12 cellular contexts compared by ENCODE assay signal in genomic region chr16:70689970-70690905, GRCh38. TPM values are rescaled to one million over a fixed set of nuclear protein-coding genes. Genes with fewer than 3 reads are reported as not detected.
DNase-seq lines count a peak whose midpoint lies in the region; ATAC-seq and TF ChIP-seq lines count a peak whose summit lies in the region.
"Had no signal": no experiment of that assay in that cellular context is flagged by ENCODE, and none has a peak within 500 bp of the region (broad histone marks: within the 10 kb centered on the region; RNA-seq: fewer than 3 reads in every experiment).

No MANE protein-coding gene starts in this region.

- H3K79me2 ChIP-seq in SK-N-SH (ENCODE audit: insufficient read depth): peaks cover 3% of the 10 kb centered on the region

- POLR2A ChIA-PET in SK-N-SH (lab: Yijun Ruan, JAX): interaction anchor here (0.5 kb wide), 1 partner anchor 48 kb away, joined by 3 read pairs; no protein-coding TSS in a partner anchor

- no peaks in the 10 kb centered on the region for H3K36me3 Mint-ChIP-seq in activated T-cell treated with anti-CD3 and anti-CD28 coated beads, Interleukin-2, amount 50 U/mL, for 72 hours (ENCODE audit: insufficient read depth in 2 of 2)

- no peak overlapping the region for H3K4ac ChIP-seq in neuronal stem cell (ENCODE audit: low read length)

- TF ChIP-seq CTCF in SK-N-SH (IDR thresholded peaks at IDR 0.05) (no peak), gastroesophageal sphincter (IDR thresholded peaks at IDR 0.05) (no peak), upper lobe of right lung (IDR thresholded peaks at IDR 0.05) (no peak)

- H2BK5ac ChIP-seq in neuronal stem cell (ENCODE audit: low read length): no peak overlapping the region

- H3K9me3 ChIP-seq in SK-N-SH (no peaks in the 10 kb centered on the region), gastroesophageal sphincter (no peaks in the 10 kb centered on the region), neuronal stem cell (replicated peaks in 1 of 2; ENCODE audit: control insufficient read depth in 2 of 2, insufficient read depth in 1 of 2, low read depth in 1 of 2, low read length in 2 of 2) (peaks cover 0 to 2% of the 10 kb centered on the region in 2 donors), upper lobe of right lung (no peaks in the 10 kb centered on the region)

- H3K23ac ChIP-seq in neuronal stem cell (ENCODE audit: low read depth, low read length, poor library complexity): peak overlapping the region; percentile 62

- no peak overlapping the region for H3K27ac Mint-ChIP-seq in activated T-cell treated with anti-CD3 and anti-CD28 coated beads, Interleukin-2, amount 50 U/mL, for 72 hours
- H3K27ac Mint-ChIP-seq: activated T-cell treated with anti-CD3 and anti-CD28 coated beads, Interleukin-2, amount 50 U/mL, for 24 hours had no signal

- H3K9me3 Mint-ChIP-seq in activated T-cell treated with anti-CD3 and anti-CD28 coated beads, Interleukin-2, amount 50 U/mL, for 72 hours: no peaks in the 10 kb centered on the region
- H3K9me3 Mint-ChIP-seq: activated T-cell treated with anti-CD3 and anti-CD28 coated beads, Interleukin-2, amount 50 U/mL, for 24 hours had no signal

- ATAC-seq in SK-N-SH treated with all-trans-retinoic acid at 6 μM for 48 hours (no peak), gastroesophageal sphincter (no peak), upper lobe of right lung (no peak), GM19328 (IDR thresholded peaks at IDR 0.05; ENCODE audit: unreplicated experiment) (no peak)
- no peak for ATAC-seq in activated T-cell treated with anti-CD3 and anti-CD28 coated beads, Interleukin-2, amount 50 U/mL, for 72 hours (replicated peaks in 1 of 2)

- H3F3A ChIP-seq in SK-N-SH (replicated peaks; ENCODE audit: insufficient read depth): peaks cover 8% of the 10 kb centered on the region

- intact Hi-C loops in upper lobe of right lung (cut with DNase I): no loop called here

- H3K4me3 ChIP-seq in SK-N-SH (ENCODE audit: low read depth in 2 of 2, low read length in 1 of 2) (no peak overlapping the region), gastroesophageal sphincter (no peak overlapping the region), neuronal stem cell (ENCODE audit: low read length in 2 of 2) (no peak overlapping the region), upper lobe of right lung (no peak overlapping the region)

- TF ChIP-seq POLR2A in gastroesophageal sphincter (IDR thresholded peaks at IDR 0.05): no peak

- H4K20me1 ChIP-seq in SK-N-SH (ENCODE audit: insufficient read depth): no peaks in the 10 kb centered on the region

- TF ChIP-seq EP300 in SK-N-SH (IDR thresholded peaks at IDR 0.05; ENCODE audit: borderline replicate concordance in 1 of 2, low read depth in 1 of 2, low read length in 1 of 2): no peak
- TF ChIP-seq EP300 in gastroesophageal sphincter (IDR thresholded peaks at IDR 0.05): no peak

- H3K4me1 ChIP-seq in SK-N-SH (ENCODE audit: control insufficient read depth in 1 of 2, insufficient read depth in 2 of 2, low read depth in 1 of 2, low read length in 1 of 2): peaks cover 64 to 91% of the 10 kb centered on the region in 2 experiments
- peaks cover 16 to 93% (median 88%) of the 10 kb centered on the region in 3 donors for H3K4me1 ChIP-seq in gastroesophageal sphincter
- H3K4me1 ChIP-seq in neuronal stem cell (ENCODE audit: control insufficient read depth in 2 of 2, insufficient read depth in 1 of 2, low read depth in 1 of 2, low read length in 2 of 2): peaks cover 56 to 61% of the 10 kb centered on the region in 2 donors
- H3K4me1 ChIP-seq in upper lobe of right lung: peaks cover 88% of the 10 kb centered on the region

- peak overlapping the region; percentile 88 to 98; a peak in 3 of 4 replicates for H3K27ac ChIP-seq in SK-N-SH (ENCODE audit: low read depth in 2 of 2, low read length in 1 of 2)
- H3K27ac ChIP-seq in gastroesophageal sphincter: peak overlapping the region; percentile 95 to 98 (median 97)
- no peak overlapping the region for H3K27ac ChIP-seq in neuronal stem cell (replicated peaks; ENCODE audit: low read length)
- peak overlapping the region; percentile 89 for H3K27ac ChIP-seq in upper lobe of right lung

- TF ChIP-seq RAD21 in SK-N-SH (IDR thresholded peaks at IDR 0.05; ENCODE audit: low read length): no peak

- no peak overlapping the region for H3K14ac ChIP-seq in neuronal stem cell (ENCODE audit: low read length)

- H3K4me2 ChIP-seq in SK-N-SH (peak overlapping the region; percentile 74; the same call in 1 of the 2 replicates), neuronal stem cell (ENCODE audit: insufficient read depth, low read length, poor library complexity, severe bottlenecking) (no peak overlapping the region)

- H3K79me1 ChIP-seq in neuronal stem cell (ENCODE audit: low read depth, low read length): peaks cover 7% of the 10 kb centered on the region

- no peak overlapping the region for H3K9ac ChIP-seq in SK-N-SH
- no peak overlapping the region for H3K9ac ChIP-seq in neuronal stem cell (ENCODE audit: low read depth, low read length, poor library complexity)

- H3K4me1 Mint-ChIP-seq in activated T-cell treated with anti-CD3 and anti-CD28 coated beads, Interleukin-2, amount 50 U/mL, for 72 hours (ENCODE audit: low read depth): no peaks in the 10 kb centered on the region

- no peak overlapping the region for H4K8ac ChIP-seq in neuronal stem cell (ENCODE audit: low read depth, low read length)

- DNase-seq in SK-N-SH (no peak), neuronal stem cell (ENCODE audit: low spot score) (no peak), upper lobe of right lung (no peak), NCI-H2227 treated with DMSO at 0.1 percent for 48 hours (lab: John Stamatoyannopoulos, UW) (no peak)
- DNase-seq in activated T-cell treated with anti-CD3 and anti-CD28 coated beads, Interleukin-2, amount 50 U/mL, for 72 hours: no peak
- DNase-seq: activated T-cell treated with anti-CD3 and anti-CD28 coated beads, Interleukin-2, amount 50 U/mL, for 24 hours; H7; NCI-H187 treated with DMSO at 0.1 percent for 48 hours; retina had no signal

- no peak overlapping the region for H3K4me3 Mint-ChIP-seq in activated T-cell treated with anti-CD3 and anti-CD28 coated beads, Interleukin-2, amount 50 U/mL, for 72 hours
- H3K4me3 Mint-ChIP-seq: activated T-cell treated with anti-CD3 and anti-CD28 coated beads, Interleukin-2, amount 50 U/mL, for 24 hours had no signal

- WGBS in SK-N-SH (ENCODE audit: low lambda C conversion rate): 76% methylated on average over 4 of the region's 16 CpGs
- 47 to 90% methylated on average over 2 to 3 of the region's 16 CpGs for WGBS in gastroesophageal sphincter (ENCODE audit: low coverage in 1 of 2), 2 donors
- no CpG with 5 or more reads among the region's 16 CpGs for WGBS in neuronal stem cell (ENCODE audit: extremely low coverage in 2 of 2, insufficient read length in 2 of 2, insufficient replicate concordance in 1 of 2), 2 donors

- H3K27me3 ChIP-seq in SK-N-SH (ENCODE audit: insufficient read depth) (no peaks in the 10 kb centered on the region), gastroesophageal sphincter (no peaks in the 10 kb centered on the region), neuronal stem cell (ENCODE audit: control insufficient read depth in 3 of 3, insufficient read depth in 3 of 3, low read depth in 1 of 3, low read length in 3 of 3) (no peaks in the 10 kb centered on the region), upper lobe of right lung (no peaks in the 10 kb centered on the region)

- H2AK5ac ChIP-seq in neuronal stem cell (ENCODE audit: low read depth, low read length): peak overlapping the region; percentile 36

- no peaks in the 10 kb centered on the region for H3K36me3 ChIP-seq in SK-N-SH (replicated peaks in 1 of 2; ENCODE audit: control insufficient read depth in 1 of 2, insufficient read depth in 2 of 2, low read length in 1 of 2)
- H3K36me3 ChIP-seq in gastroesophageal sphincter: no peaks in the 10 kb centered on the region
- H3K36me3 ChIP-seq in neuronal stem cell (replicated peaks in 1 of 2; ENCODE audit: control insufficient read depth in 2 of 2, insufficient read depth in 2 of 2, low read length in 2 of 2): peaks cover 0 to 3% of the 10 kb centered on the region in 2 donors
- no peaks in the 10 kb centered on the region for H3K36me3 ChIP-seq in upper lobe of right lung

- CTCF ChIA-PET in SK-N-SH (lab: Yijun Ruan, JAX): interaction anchor here (0.6 to 4.9 kb wide), 9 partner anchors 10 to 197 kb away, joined by 3 to 24 read pairs (median 7); no protein-coding TSS in a partner anchor

- no peak overlapping the region for H2BK12ac ChIP-seq in neuronal stem cell (ENCODE audit: low read length)

- H3K9me2 ChIP-seq in SK-N-SH: no peaks in the 10 kb centered on the region

- H2BK120ac ChIP-seq in neuronal stem cell (ENCODE audit: low read depth, low read length): no peak overlapping the region

- peak overlapping the region; percentile 33 for H3K18ac ChIP-seq in neuronal stem cell (ENCODE audit: low read length)

- no peaks in the 10 kb centered on the region for H3K27me3 Mint-ChIP-seq in activated T-cell treated with anti-CD3 and anti-CD28 coated beads, Interleukin-2, amount 50 U/mL, for 72 hours (ENCODE audit: low read depth)

- H2AFZ ChIP-seq in SK-N-SH (ENCODE audit: low read depth) (no peak overlapping the region), neuronal stem cell (ENCODE audit: low read length) (no peak overlapping the region)

- peak overlapping the region; percentile 68 for H2BK15ac ChIP-seq in neuronal stem cell (ENCODE audit: low read length)

- H4K91ac ChIP-seq in neuronal stem cell (ENCODE audit: low read depth, low read length, poor library complexity): no peak overlapping the region

TF ChIP-seq in SK-N-SH, 30 proteins besides CTCF, POLR2A, EP300 and RAD21 (continues in another document):
- TF ChIP-seq RXRA (IDR thresholded peaks at IDR 0.05; ENCODE audit: borderline replicate concordance, low read depth): no peak
- no peak for TF ChIP-seq FOSL2 (IDR thresholded peaks at IDR 0.05; ENCODE audit: borderline replicate concordance, low read depth)

TF ChIP-seq in SK-N-SH treated with all-trans-retinoic acid at 6 μM for 48 hours, 23 proteins besides CTCF, POLR2A, EP300 and RAD21 (continues in another document):
- TF ChIP-seq ZFP3 (CRISPR knock-in tag; IDR thresholded peaks at IDR 0.05) (no peak), ZNF70 (CRISPR knock-in tag; IDR thresholded peaks at IDR 0.05) (no peak)

RNA-seq across cellular contexts. Expression of gene MTSS2, which starts 4.4 kb away (rescaled TPM):
- polyA plus RNA-seq in SK-N-SH (2012; rRNA removed): 41.3 and 54.1 TPM in 2 replicates
- polyA plus RNA-seq in SK-N-SH (2012; cell fraction: cytosol; rRNA removed): 25.3 and 37.7 TPM in 2 replicates
- 114 and 150 TPM in 2 replicates for polyA plus RNA-seq in SK-N-SH (2012; cell fraction: nucleus; rRNA removed)
- total RNA-seq in gastroesophageal sphincter: 100 to 1,000 TPM in 1 of 4 donors, 10 to 100 TPM in 3; 70.9 to 234 (median 85.9) TPM
- polyA plus RNA-seq in neuronal stem cell (2013, experiment 1 of 2): 45.9 TPM
- 48.5 TPM for polyA plus RNA-seq in neuronal stem cell (2013, experiment 2 of 2)
- total RNA-seq in upper lobe of right lung: 81.3 TPM
- 1 to 10 TPM; 5.5 to 8.5 TPM for total RNA-seq in activated T-cell treated with anti-CD3 and anti-CD28 coated beads, Interleukin-2, amount 50 U/mL, for 72 hours

RNA-seq across cellular contexts. Expression of gene IL34, which starts 43.9 kb away (rescaled TPM):
- polyA plus RNA-seq in SK-N-SH (2012; rRNA removed): 0.18 and 0.19 TPM in 2 replicates
- 0.17 and 0.26 TPM in 2 replicates for polyA plus RNA-seq in SK-N-SH (2012; cell fraction: cytosol; rRNA removed)
- 0.27 and 0.36 TPM in 2 replicates for polyA plus RNA-seq in SK-N-SH (2012; cell fraction: nucleus; rRNA removed)
- total RNA-seq in gastroesophageal sphincter (1 to 10 TPM; 1.6 to 4.1 (median 2.8) TPM), upper lobe of right lung (3.3 TPM)
- not detected for polyA plus RNA-seq in neuronal stem cell (2013, experiment 1 of 2)
- polyA plus RNA-seq in neuronal stem cell (2013, experiment 2 of 2): 0.03 TPM
- total RNA-seq in activated T-cell treated with anti-CD3 and anti-CD28 coated beads, Interleukin-2, amount 50 U/mL, for 72 hours: under 1 TPM; 0.35 to 0.36 TPM
